Comparison of ENCODE assay signal across 19 cellular contexts in the genomic region with DNA sequence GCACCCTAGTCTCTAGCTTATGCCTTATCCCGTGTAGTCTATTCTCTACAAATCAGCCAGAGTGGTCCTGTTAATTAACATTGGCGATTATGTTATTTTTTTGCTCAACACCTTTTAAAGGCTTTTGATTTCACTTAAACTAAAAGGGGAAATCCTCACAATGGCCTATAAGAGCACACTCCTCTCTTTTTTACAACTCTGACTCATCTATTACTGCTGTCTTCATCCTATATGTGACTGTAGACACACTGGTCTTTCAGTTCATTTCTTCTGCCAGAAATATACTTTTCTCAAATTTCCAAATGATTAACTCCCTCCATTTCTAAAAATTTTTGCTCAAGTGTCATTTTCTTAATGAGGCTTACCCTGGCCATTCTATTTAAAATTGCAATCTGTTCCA.
DNase-seq lines count a peak whose midpoint lies in the region; ATAC-seq, FAIRE-seq and TF ChIP-seq lines count a peak whose summit lies in the region.
"Had no signal": no experiment of that assay in that cellular context is flagged by ENCODE, and none has a peak within 500 bp of the region (broad histone marks: within the 10 kb centered on the region; RNA-seq: fewer than 3 reads in every experiment).

No MANE protein-coding gene starts in this region.

- H3K4me3 ChIP-seq in OCI-LY3 (ENCODE audit: low read length) (peak overlapping the region; percentile 23), GM12878 (no peak overlapping the region)
- H3K4me3 ChIP-seq: BLaER1 had no signal

- H3K9me3 ChIP-seq in OCI-LY3 (ENCODE audit: insufficient read depth, low read length) (no peaks in the 10 kb centered on the region), GM12878 (replicated peaks; ENCODE audit: control insufficient read depth, insufficient read depth, low read length) (no peaks in the 10 kb centered on the region)
- H3K9me3 ChIP-seq: BE2C, BLaER1 had no signal

- FAIRE-seq in GM12878 (lab: Jason Lieb, UNC), result no peak
- FAIRE-seq: A204.1, G401.6, GM12892, GM18507 had no signal

- H3K9ac ChIP-seq in OCI-LY3 (ENCODE audit: low read length) (no peak overlapping the region), GM12878 (ENCODE audit: control insufficient read depth, insufficient read depth, low read length) (no peak overlapping the region)
- H3K9ac ChIP-seq: BLaER1 had no signal

- RAD21 ChIA-PET in GM12878 (lab: Charles Lee; ENCODE audit: unreplicated experiment), result no interaction called here

- in situ Hi-C loops in GM12878 (cut with MboI), result no loop called here

- CTCF ChIA-PET in GM12878 (lab: Yijun Ruan, JAX), result no interaction called here

- TF ChIP-seq EP300 in GM12878 (IDR thresholded peaks at IDR 0.05; ENCODE audit: borderline replicate concordance in 1 of 2, control insufficient read depth in 1 of 2, low read depth in 2 of 2, low read length in 2 of 2), result no peak

- intact Hi-C loops in GM12878 (cut with micrococcal nuclease; ENCODE audit: unreplicated experiment), result no loop called here

- H3K27me3 ChIP-seq in OCI-LY3 (ENCODE audit: low read depth, low read length), result no peaks in the 10 kb centered on the region
- no peaks in the 10 kb centered on the region for H3K27me3 ChIP-seq in GM12878 (replicated peaks in 1 of 2; ENCODE audit: control insufficient read depth in 2 of 2, insufficient read depth in 2 of 2, low read length in 1 of 2)
- H3K27me3 ChIP-seq: BE2C, BLaER1 had no signal

- no TSS peak for BruUV-seq in GM12878 (replicated peaks; lab: Mats Ljungman, UMichigan)

- POLR2A ChIA-PET in GM12878 (lab: Charles Lee), result interaction anchor here (1.0 kb wide), 1 partner anchor 143 kb away, joined by 3 read pairs; the partner anchor contains the start of genes DHFR2 and NSUN3

- 0% methylated on average over 2 of the region's 2 CpGs for WGBS in GM12878 (ENCODE audit: insufficient coverage, insufficient replicate concordance, low lambda C conversion rate, missing lambda C conversion rate)

- ATAC-seq in GM12878, result peak; percentile 42; the same call in 1 of the 3 replicates

- SMC1A ChIA-PET in GM12878 (lab: Charles Lee; ENCODE audit: uncharacterized antibody, unreplicated experiment), result no interaction called here

- H3K79me2 ChIP-seq in OCI-LY3 (ENCODE audit: low read length), result no peaks in the 10 kb centered on the region
- H3K79me2 ChIP-seq in GM12878 (ENCODE audit: control insufficient read depth, insufficient read depth, low read length), result no peaks in the 10 kb centered on the region

- peak overlapping the region; percentile 63 for H2AFZ ChIP-seq in OCI-LY3 (ENCODE audit: low read depth, low read length)
- H2AFZ ChIP-seq in GM12878 (ENCODE audit: control insufficient read depth, low read depth, low read length), result no peak overlapping the region

- DNase-seq in GM12878 (ENCODE audit: low read depth, low spot score) (no peak), ecto neural progenitor cell (ENCODE audit: low spot score) (no peak), DMS 273 treated with DMSO at 0.1 percent for 48 hours (lab: John Stamatoyannopoulos, UW) (no peak), NCI-H2196 (lab: John Stamatoyannopoulos, UW; ENCODE audit: unreplicated experiment) (no peak)
- DNase-seq: 8988T; ACHN; BE2C; CD4-positive, alpha-beta memory T cell; CD4-positive, CD25-positive, alpha-beta regulatory T cell; CD8-positive, alpha-beta memory T cell; COR-L47; DMS79 treated with DMSO at 0.1 percent for 48 hours; GF-D8 had no signal

- TF ChIP-seq RAD21 in GM12878 (IDR thresholded peaks at IDR 0.05; ENCODE audit: insufficient read depth, low read depth, low read length), result no peak

- H3K4me1 ChIP-seq in OCI-LY3 (ENCODE audit: low read length) (peaks cover 53% of the 10 kb centered on the region), GM12878 (ENCODE audit: control insufficient read depth, insufficient read depth, low read length) (no peaks in the 10 kb centered on the region)
- H3K4me1 ChIP-seq: BE2C, BLaER1 had no signal

- H4K20me1 ChIP-seq in OCI-LY3 (ENCODE audit: insufficient read depth, low read length), result no peaks in the 10 kb centered on the region
- H4K20me1 ChIP-seq in GM12878 (ENCODE audit: control insufficient read depth, insufficient read depth), result no peaks in the 10 kb centered on the region
- H4K20me1 ChIP-seq: BLaER1 had no signal

- H3K36me3 ChIP-seq in OCI-LY3 (replicated peaks; ENCODE audit: low read depth, low read length) (no peaks in the 10 kb centered on the region), GM12878 (ENCODE audit: control insufficient read depth in 2 of 2, insufficient read depth in 2 of 2, low read length in 1 of 2) (no peaks in the 10 kb centered on the region)
- H3K36me3 ChIP-seq: BE2C, BLaER1 had no signal

- TF ChIP-seq CTCF in OCI-LY3 (IDR thresholded peaks at IDR 0.05; ENCODE audit: low read depth, low read length) (no peak), GM12878 (IDR thresholded peaks at IDR 0.05 in 2 of 3, conservative IDR thresholded peaks at IDR 0.05 in 1 of 3; ENCODE audit: control insufficient read depth in 2 of 3, extremely low read depth in 1 of 3, insufficient read depth in 1 of 3, low read depth in 3 of 3, low read length in 3 of 3) (no peak)

- H3K4me2 ChIP-seq in OCI-LY3 (ENCODE audit: low read length), result peak overlapping the region; percentile 65
- H3K4me2 ChIP-seq in GM12878 (ENCODE audit: control insufficient read depth, insufficient read depth), result no peak overlapping the region
- H3K4me2 ChIP-seq: BLaER1 had no signal

- no peak for TF ChIP-seq POLR2A in GM12878 (IDR thresholded peaks at IDR 0.05; ENCODE audit: low read depth, low read length)

- peak overlapping the region; percentile 91 for H3K27ac ChIP-seq in OCI-LY3 (ENCODE audit: low read length)
- H3K27ac ChIP-seq in GM12878 (ENCODE audit: control insufficient read depth, insufficient read depth), result no peak overlapping the region
- H3K27ac ChIP-seq: BLaER1 had no signal

TF ChIP-seq in GM12878, 131 proteins besides CTCF, POLR2A, EP300 and RAD21 (continues in another document):
- TF ChIP-seq IRF5 (IDR thresholded peaks at IDR 0.05; ENCODE audit: borderline replicate concordance) (no peak), EZH2 (IDR thresholded peaks at IDR 0.05; ENCODE audit: borderline replicate concordance, control insufficient read depth, low read depth, low read length) (no peak), ZNF687 (IDR thresholded peaks at IDR 0.05) (no peak)
- TF ChIP-seq, protein P1, sequence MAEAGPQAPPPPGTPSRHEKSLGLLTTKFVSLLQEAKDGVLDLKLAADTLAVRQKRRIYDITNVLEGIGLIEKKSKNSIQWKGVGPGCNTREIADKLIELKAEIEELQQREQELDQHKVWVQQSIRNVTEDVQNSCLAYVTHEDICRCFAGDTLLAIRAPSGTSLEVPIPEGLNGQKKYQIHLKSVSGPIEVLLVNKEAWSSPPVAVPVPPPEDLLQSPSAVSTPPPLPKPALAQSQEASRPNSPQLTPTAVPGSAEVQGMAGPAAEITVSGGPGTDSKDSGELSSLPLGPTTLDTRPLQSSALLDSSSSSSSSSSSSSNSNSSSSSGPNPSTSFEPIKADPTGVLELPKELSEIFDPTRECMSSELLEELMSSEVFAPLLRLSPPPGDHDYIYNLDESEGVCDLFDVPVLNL (IDR thresholded peaks at IDR 0.05; ENCODE audit: low read depth, low read length), result no peak
